In genomic region chr7:100353685-100354330, GRCh38 we compare ENCODE assay signal across 13 cellular contexts. TPM values are rescaled to one million over a fixed set of nuclear protein-coding genes. Genes with fewer than 3 reads are reported as not detected.
DNase-seq lines count a peak whose midpoint lies in the region; ATAC-seq lines count a peak whose summit lies in the region.
"Had no signal": no experiment of that assay in that cellular context is flagged by ENCODE, and none has a peak within 500 bp of the region (broad histone marks: within the 10 kb centered on the region; RNA-seq: fewer than 3 reads in every experiment).

No MANE protein-coding gene starts in this region.

- no peaks in the 10 kb centered on the region for H3K9me3 ChIP-seq in CD8-positive, alpha-beta memory T cell (ENCODE audit: low read length)

- DNase-seq in CD8-positive, alpha-beta memory T cell: peak in 3 of 5 donors; percentile 21 to 67 (median 45)
- peak; percentile 37 for DNase-seq in activated CD4-positive, alpha-beta T cell treated with anti-CD3 and anti-CD28 coated beads for 48 hours
- peak; percentile 61 for DNase-seq in activated naive CD8-positive, alpha-beta T cell treated with anti-CD3 and anti-CD28 coated beads for 36 hours
- DNase-seq in stimulated activated CD4-positive, alpha-beta T cell treated with anti-CD3 and anti-CD28 coated beads, Interleukin-4, amount 100 ng/mL, for 1 hour: peak; percentile 47
- DNase-seq in left lobe of liver (ENCODE audit: low spot score) (no peak), NCI-H2227 (lab: John Stamatoyannopoulos, UW; ENCODE audit: unreplicated experiment) (no peak)
- DNase-seq: foreskin melanocyte, NCI-H2227 treated with DMSO at 0.1 percent for 48 hours had no signal

- CTCF ChIA-PET in CD8-positive, alpha-beta memory T cell (lab: Charles Lee): no interaction called here

- H3K4me3 Mint-ChIP-seq in CD8-positive, alpha-beta memory T cell: peak overlapping the region; percentile 80 to 96 (median 89)
- H3K4me3 Mint-ChIP-seq in activated naive CD8-positive, alpha-beta T cell treated with anti-CD3 and anti-CD28 coated beads for 36 hours: peak overlapping the region; percentile 14
- H3K4me3 Mint-ChIP-seq: nephron had no signal

- H3K4me3 ChIP-seq in CD8-positive, alpha-beta memory T cell (ENCODE audit: low read length): peak overlapping the region; percentile 54

- ATAC-seq in GM18873 (IDR thresholded peaks at IDR 0.05; ENCODE audit: low FRiP score, unreplicated experiment) (no peak), left lobe of liver (no peak), GM21619 (IDR thresholded peaks at IDR 0.05; ENCODE audit: unreplicated experiment) (no peak)

- peaks cover 29% of the 10 kb centered on the region for H3K4me1 ChIP-seq in CD8-positive, alpha-beta memory T cell (ENCODE audit: insufficient read depth, low read length)

- peak overlapping the region; percentile 86 to 97 (median 94) for H3K27ac Mint-ChIP-seq in CD8-positive, alpha-beta memory T cell
- peak overlapping the region; percentile 88 for H3K27ac Mint-ChIP-seq in activated naive CD8-positive, alpha-beta T cell treated with anti-CD3 and anti-CD28 coated beads for 36 hours
- H3K27ac Mint-ChIP-seq: nephron had no signal

- H3K27ac ChIP-seq in CD8-positive, alpha-beta memory T cell (ENCODE audit: low read depth, low read length): peak overlapping the region; percentile 51

- peaks cover 3 to 77% (median 4%) of the 10 kb centered on the region in 3 donors for H3K36me3 Mint-ChIP-seq in CD8-positive, alpha-beta memory T cell
- peaks cover 34% of the 10 kb centered on the region for H3K36me3 Mint-ChIP-seq in activated naive CD8-positive, alpha-beta T cell treated with anti-CD3 and anti-CD28 coated beads for 36 hours

- H3K27me3 Mint-ChIP-seq in CD8-positive, alpha-beta memory T cell: no peaks in the 10 kb centered on the region
- H3K27me3 Mint-ChIP-seq in activated naive CD8-positive, alpha-beta T cell treated with anti-CD3 and anti-CD28 coated beads for 36 hours: no peaks in the 10 kb centered on the region

- peaks cover 44% of the 10 kb centered on the region for H3K36me3 ChIP-seq in CD8-positive, alpha-beta memory T cell (ENCODE audit: insufficient read depth, low read length)

- H3K27me3 ChIP-seq in CD8-positive, alpha-beta memory T cell (ENCODE audit: insufficient read depth, low read length, poor library complexity, severe bottlenecking): no peaks in the 10 kb centered on the region

- H3K4me1 Mint-ChIP-seq in CD8-positive, alpha-beta memory T cell: peaks cover 29 to 46% (median 31%) of the 10 kb centered on the region in 3 donors
- H3K4me1 Mint-ChIP-seq in activated naive CD8-positive, alpha-beta T cell treated with anti-CD3 and anti-CD28 coated beads for 36 hours: peaks cover 31% of the 10 kb centered on the region
- H3K4me1 Mint-ChIP-seq: nephron had no signal

- POLR2A ChIA-PET in CD8-positive, alpha-beta memory T cell (lab: Charles Lee): no interaction called here

- no peaks in the 10 kb centered on the region for H3K9me3 Mint-ChIP-seq in CD8-positive, alpha-beta memory T cell
- H3K9me3 Mint-ChIP-seq in activated naive CD8-positive, alpha-beta T cell treated with anti-CD3 and anti-CD28 coated beads for 36 hours: no peaks in the 10 kb centered on the region
- H3K9me3 Mint-ChIP-seq: nephron had no signal

RNA-seq across cellular contexts. Expression of gene PILRB, which starts 4.1 kb away (rescaled TPM):
- 10 to 100 TPM; 33.5 to 33.7 TPM for total RNA-seq in CD8-positive, alpha-beta memory T cell
- 18.1 TPM for polyA plus RNA-seq in CD8-positive, alpha-beta memory T cell
- total RNA-seq in activated naive CD8-positive, alpha-beta T cell treated with anti-CD3 and anti-CD28 coated beads for 36 hours: 10 to 100 TPM; 24.5 to 28.3 TPM
- total RNA-seq in left lobe of liver: 28.6 TPM

RNA-seq across cellular contexts. Expression of gene PILRA, which starts 19.5 kb away (rescaled TPM):
- 1 to 10 TPM in 1 of 2 experiments, under 1 TPM in 1; 0.84 to 1.9 TPM for total RNA-seq in CD8-positive, alpha-beta memory T cell
- polyA plus RNA-seq in CD8-positive, alpha-beta memory T cell: 0.37 TPM
- total RNA-seq in activated naive CD8-positive, alpha-beta T cell treated with anti-CD3 and anti-CD28 coated beads for 36 hours: under 1 TPM; 0.68 TPM
- total RNA-seq in left lobe of liver: 1.4 TPM

RNA-seq across cellular contexts. Expression of gene SPDYE3, which starts 46.3 kb away (rescaled TPM):
- not detected for total RNA-seq in CD8-positive, alpha-beta memory T cell
- polyA plus RNA-seq in CD8-positive, alpha-beta memory T cell: 9.8 TPM
- not detected for total RNA-seq in activated naive CD8-positive, alpha-beta T cell treated with anti-CD3 and anti-CD28 coated beads for 36 hours
- not detected for total RNA-seq in left lobe of liver
- total RNA-seq: aorta, skeletal muscle tissue had no signal
- polyA plus RNA-seq: aorta had no signal

Comparison
In these comparisons a context has a peak if more than half of its experiments do, and no peak if none do; other contexts are left out.
1. DNase-seq: peak in CD8-positive, alpha-beta memory T cell (3 of 5), activated CD4-positive, alpha-beta T cell treated with anti-CD3 and anti-CD28 coated beads for 48 hours (single experiment), activated naive CD8-positive, alpha-beta T cell treated with anti-CD3 and anti-CD28 coated beads for 36 hours (single experiment) and stimulated activated CD4-positive, alpha-beta T cell treated with anti-CD3 and anti-CD28 coated beads, Interleukin-4, amount 100 ng/mL, for 1 hour (single experiment); none in left lobe of liver (single experiment) and NCI-H2227 (single experiment).